ENCODE assay signal across 18 cellular contexts in genomic region chr20:50351541-50351940, GRCh38.
DNase-seq lines count a peak whose midpoint lies in the region; ATAC-seq and TF ChIP-seq lines count a peak whose summit lies in the region.
"Had no signal": no experiment of that assay in that cellular context is flagged by ENCODE, and none has a peak within 500 bp of the region (broad histone marks: within the 10 kb centered on the region; RNA-seq: fewer than 3 reads in every experiment).

No MANE protein-coding gene starts in this region.

- no peak overlapping the region for H3K9ac ChIP-seq in IMR-90 (ENCODE audit: low read depth, low read length)

- no peak overlapping the region for H2BK15ac ChIP-seq in IMR-90 (ENCODE audit: low read depth, low read length)

- 100% methylated on average over 1 of the region's 11 CpGs; no CpG with 5 or more reads in 1 of the 2 experiments for WGBS in IMR-90 (ENCODE audit: extremely low coverage in 2 of 2, insufficient read length in 1 of 2), 2 experiments

- H2AK9ac ChIP-seq in IMR-90 (replicated peaks; ENCODE audit: low read depth, low read length, poor library complexity), result no peak overlapping the region

- POLR2A ChIA-PET in IMR-90 (lab: Charles Lee; ENCODE audit: unreplicated experiment), result no interaction called here

- H3K56ac ChIP-seq in IMR-90 (ENCODE audit: extremely low read depth, insufficient read depth, low read length), result no peak overlapping the region

- no peak overlapping the region for H2BK5ac ChIP-seq in IMR-90 (ENCODE audit: low read depth, low read length, poor library complexity, severe bottlenecking)

- peak overlapping the region; percentile 58; the same call in 1 of the 2 replicates for H2AK5ac ChIP-seq in IMR-90 (ENCODE audit: low read depth, low read length)

- dilution Hi-C loops in IMR-90 (cut with HindIII; ENCODE audit: low sequenced_read_pairs, unreplicated experiment), result no loop called here

- H3K14ac ChIP-seq in IMR-90 (replicated peaks; ENCODE audit: low read depth, low read length), result no peak overlapping the region

- TF ChIP-seq CTCF in natural killer cell (IDR thresholded peaks at IDR 0.05) (no peak), IMR-90 (conservative IDR thresholded peaks at IDR 0.05; ENCODE audit: low read depth, low read length) (no peak)

- DNase-seq in natural killer cell treated with Interleukin-12 subunit alpha and Interleukin-12 subunit beta and Interleukin-15 and Interleukin-18, amount 100 ng/mL, for 72 hours (ENCODE audit: low spot score), result no peak
- DNase-seq in natural killer cell (no peak), IMR-90 (no peak), iPS-NIHi11 (ENCODE audit: low spot score) (no peak), NCI-H1436 treated with DMSO at 0.1 percent for 48 hours (lab: John Stamatoyannopoulos, UW) (no peak)
- no peak for DNase-seq in central memory CD8-positive, alpha-beta T cell (ENCODE audit: low spot score in 2 of 2)
- DNase-seq: C1 segment of cervical spinal cord; Calu3; CD4-positive, alpha-beta memory T cell; COR-L47; DMS53; DMS79 treated with DMSO at 0.1 percent for 48 hours; GF-D8; GOT3; HFFc6 had no signal

- no peak overlapping the region for H3K4me3 ChIP-seq in IMR-90 (ENCODE audit: insufficient read depth, low read depth, low read length)
- H3K4me3 ChIP-seq: HAP-1 had no signal

- in situ Hi-C loops in IMR-90 (cut with MboI; ENCODE audit: low sequenced_read_pairs), result no loop called here

- no peak for TF ChIP-seq RAD21 in IMR-90 (IDR thresholded peaks at IDR 0.05; ENCODE audit: low read length)

- H3K27me3 ChIP-seq in IMR-90 (ENCODE audit: control insufficient read depth, insufficient read depth, low read length), result no peaks in the 10 kb centered on the region

- no peaks in the 10 kb centered on the region for H3K9me1 ChIP-seq in IMR-90 (ENCODE audit: insufficient read depth, low read length)

- H3K36me3 Mint-ChIP-seq in natural killer cell treated with Interleukin-12 subunit alpha and Interleukin-12 subunit beta and Interleukin-15 and Interleukin-18, amount 100 ng/mL, for 72 hours, result peaks cover 6% of the 10 kb centered on the region
- H3K36me3 Mint-ChIP-seq in natural killer cell, result no peaks in the 10 kb centered on the region
- H3K36me3 Mint-ChIP-seq in central memory CD8-positive, alpha-beta T cell (ENCODE audit: insufficient read depth), result no peaks in the 10 kb centered on the region
- H3K36me3 Mint-ChIP-seq: CD4-positive, alpha-beta memory T cell had no signal

- H2AFZ ChIP-seq in IMR-90 (replicated peaks; ENCODE audit: low read length, poor library complexity), result no peak overlapping the region

- H3K4me1 Mint-ChIP-seq in natural killer cell treated with Interleukin-12 subunit alpha and Interleukin-12 subunit beta and Interleukin-15 and Interleukin-18, amount 100 ng/mL, for 72 hours (ENCODE audit: low read depth in 2 of 2), result peaks cover 54 to 58% of the 10 kb centered on the region in 2 donors
- peaks cover 33 to 47% of the 10 kb centered on the region in 2 donors for H3K4me1 Mint-ChIP-seq in natural killer cell
- H3K4me1 Mint-ChIP-seq in central memory CD8-positive, alpha-beta T cell, result peaks cover 2% of the 10 kb centered on the region

- ATAC-seq in natural killer cell treated with Interleukin-12 subunit alpha and Interleukin-12 subunit beta and Interleukin-15 and Interleukin-18, amount 100 ng/mL, for 72 hours, result no peak
- ATAC-seq in natural killer cell (no peak), IMR-90 (ENCODE audit: low read depth) (no peak)
- ATAC-seq in central memory CD8-positive, alpha-beta T cell (replicated peaks; ENCODE audit: extremely low read depth, poor library complexity, severe bottlenecking), result no peak

- no peak overlapping the region for H3K23ac ChIP-seq in IMR-90 (ENCODE audit: low read depth, low read length)

- H3K4ac ChIP-seq in IMR-90 (ENCODE audit: low read depth, low read length), result 0 out of 2 replicates have a peak overlapping the region, but pooled peaks have one; percentile 13

- H3K79me1 ChIP-seq in IMR-90 (ENCODE audit: low read depth in 1 of 2, low read length in 2 of 2), result no peaks in the 10 kb centered on the region

- no peak overlapping the region for H4K91ac ChIP-seq in IMR-90 (ENCODE audit: insufficient read depth, low read depth, low read length)

- no peak overlapping the region for H3K4me2 ChIP-seq in IMR-90 (ENCODE audit: low read depth, low read length)

- H4K8ac ChIP-seq in IMR-90 (ENCODE audit: low read depth in 2 of 2, low read length in 2 of 2), result no peak overlapping the region

- H4K20me1 ChIP-seq in IMR-90 (ENCODE audit: insufficient read depth, low read length), result no peaks in the 10 kb centered on the region; the same call in 1 of the 2 replicates

- no peak overlapping the region for H2BK20ac ChIP-seq in IMR-90 (ENCODE audit: low read depth, low read length)

- no peak overlapping the region for H3K4me3 Mint-ChIP-seq in natural killer cell treated with Interleukin-12 subunit alpha and Interleukin-12 subunit beta and Interleukin-15 and Interleukin-18, amount 100 ng/mL, for 72 hours
- no peak overlapping the region for H3K4me3 Mint-ChIP-seq in natural killer cell
- no peak overlapping the region for H3K4me3 Mint-ChIP-seq in central memory CD8-positive, alpha-beta T cell
- H3K4me3 Mint-ChIP-seq: B cell; CD4-positive, alpha-beta memory T cell; HFFc6 had no signal

- no TSS peak for BruUV-seq in IMR-90 (replicated peaks; lab: Mats Ljungman, UMichigan)

- TF ChIP-seq POLR2A in IMR-90 (IDR thresholded peaks at IDR 0.05; ENCODE audit: low read depth, low read length), result no peak

- CTCF ChIA-PET in IMR-90 (lab: Yijun Ruan, JAX), result no interaction called here

- H3K27ac Mint-ChIP-seq in natural killer cell treated with Interleukin-12 subunit alpha and Interleukin-12 subunit beta and Interleukin-15 and Interleukin-18, amount 100 ng/mL, for 72 hours, result peak overlapping the region; percentile 79 to 91
- no peak overlapping the region for H3K27ac Mint-ChIP-seq in natural killer cell
- peak overlapping the region; percentile 19 for H3K27ac Mint-ChIP-seq in central memory CD8-positive, alpha-beta T cell (ENCODE audit: low read depth)
- H3K27ac Mint-ChIP-seq: B cell, HFFc6 had no signal

- no peaks in the 10 kb centered on the region for H3K36me3 ChIP-seq in IMR-90 (ENCODE audit: control insufficient read depth, insufficient read depth, low read length)
- H3K36me3 ChIP-seq: HAP-1 had no signal

- H3K9me3 ChIP-seq in IMR-90 (ENCODE audit: control insufficient read depth, insufficient read depth, low read length), result no peaks in the 10 kb centered on the region
- H3K9me3 ChIP-seq: HAP-1 had no signal

- H3K9me3 Mint-ChIP-seq in natural killer cell treated with Interleukin-12 subunit alpha and Interleukin-12 subunit beta and Interleukin-15 and Interleukin-18, amount 100 ng/mL, for 72 hours, result no peaks in the 10 kb centered on the region
- H3K9me3 Mint-ChIP-seq in natural killer cell, result no peaks in the 10 kb centered on the region
- no peaks in the 10 kb centered on the region for H3K9me3 Mint-ChIP-seq in central memory CD8-positive, alpha-beta T cell
- H3K9me3 Mint-ChIP-seq: CD4-positive, alpha-beta memory T cell; HFFc6 had no signal

- H3K4me1 ChIP-seq in IMR-90 (ENCODE audit: control insufficient read depth, insufficient read depth, low read length), result peaks cover 3% of the 10 kb centered on the region
- H3K4me1 ChIP-seq: HAP-1 had no signal

- H3K27me3 Mint-ChIP-seq in natural killer cell treated with Interleukin-12 subunit alpha and Interleukin-12 subunit beta and Interleukin-15 and Interleukin-18, amount 100 ng/mL, for 72 hours, result peaks cover 7 to 12% of the 10 kb centered on the region in 2 donors
- peaks cover 36 to 46% of the 10 kb centered on the region in 2 donors for H3K27me3 Mint-ChIP-seq in natural killer cell (ENCODE audit: low read depth in 2 of 2)
- H3K27me3 Mint-ChIP-seq in central memory CD8-positive, alpha-beta T cell, result peaks cover 4% of the 10 kb centered on the region
- H3K27me3 Mint-ChIP-seq: CD4-positive, alpha-beta memory T cell had no signal

- H2BK120ac ChIP-seq in IMR-90 (ENCODE audit: low read depth, low read length), result no peak overlapping the region

- no peak overlapping the region for H3K18ac ChIP-seq in IMR-90 (ENCODE audit: low read depth, low read length)

- intact Hi-C loops in natural killer cell (cut with micrococcal nuclease), result no loop called here
- intact Hi-C loops in IMR-90 (cut with micrococcal nuclease), result no loop called here

- no peak overlapping the region for H4K5ac ChIP-seq in IMR-90 (ENCODE audit: low read depth, low read length)

- H3K27ac ChIP-seq in IMR-90 (ENCODE audit: insufficient read depth, low read length), result no peak overlapping the region
- H3K27ac ChIP-seq: 22Rv1 had no signal

TF ChIP-seq in IMR-90, 13 proteins besides CTCF, POLR2A, EP300 and RAD21:
- TF ChIP-seq MXI1 (IDR thresholded peaks at IDR 0.05; ENCODE audit: borderline replicate concordance, low read depth, low read length) (no peak), MAFK (IDR thresholded peaks at IDR 0.05; ENCODE audit: low read depth, low read length) (no peak), RFX5 (IDR thresholded peaks at IDR 0.05; ENCODE audit: low read depth, low read length) (no peak), ELK1 (IDR thresholded peaks at IDR 0.05; ENCODE audit: borderline replicate concordance, low read depth, low read length) (no peak), SMC3 (IDR thresholded peaks at IDR 0.05; ENCODE audit: low read depth, low read length) (no peak), RCOR1 (IDR thresholded peaks at IDR 0.05; ENCODE audit: insufficient replicate concordance, low read length) (no peak)

Comparison
In these comparisons a context has a peak if more than half of its experiments do, and no peak if none do; other contexts are left out.
1. H3K27ac Mint-ChIP-seq: peak in natural killer cell treated with Interleukin-12 subunit alpha and Interleukin-12 subunit beta and Interleukin-15 and Interleukin-18, amount 100 ng/mL, for 72 hours (2 of 2) and central memory CD8-positive, alpha-beta T cell (single experiment); none in natural killer cell (0 of 2).